Comparison of ENCODE assay signal across 1 cellular context in the genomic region with DNA sequence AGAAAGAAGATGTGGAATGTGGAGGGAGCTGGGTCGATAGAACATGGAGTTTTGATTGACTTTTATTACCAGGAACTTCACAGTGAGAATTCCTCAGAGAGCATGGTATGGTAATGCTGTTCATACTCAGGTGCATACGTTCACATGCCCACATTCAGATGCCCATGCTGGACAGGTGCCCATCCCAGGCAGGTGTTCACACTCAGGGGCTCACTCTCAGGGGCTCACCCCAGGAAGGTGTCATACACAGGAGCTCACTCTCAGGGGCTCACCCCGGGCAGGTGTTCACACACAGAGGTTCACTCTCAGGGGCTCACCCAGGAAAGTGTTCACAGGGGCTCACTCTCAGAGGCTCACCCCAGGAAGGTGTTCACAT.
A peak's percentile ranks its signal among the peaks of the same experiment; 100 is the strongest.
TF ChIP-seq lines count a peak whose summit lies in the region.

No MANE protein-coding gene starts in this region.

TF ChIP-seq in K562, 482 proteins besides CTCF, POLR2A, EP300 and RAD21 (continued from another document and continues in another):
- TF ChIP-seq HCFC1 (IDR thresholded peaks at IDR 0.05; ENCODE audit: low read depth, low read length) (no peak), ZNF212 (CRISPR knock-in tag; IDR thresholded peaks at IDR 0.05) (no peak), ZNF740 (CRISPR knock-in tag; IDR thresholded peaks at IDR 0.05) (no peak), ZNF740 (tag; IDR thresholded peaks at IDR 0.05) (0 out of 4 replicates have a peak, but pooled peaks of 1 of the 2 experiments have one; percentile 24), KHSRP (IDR thresholded peaks at IDR 0.05) (no peak), ZNF175 (CRISPR knock-in tag; IDR thresholded peaks at IDR 0.05; ENCODE audit: low read depth) (0 out of 2 replicates have a peak, but pooled peaks have one; percentile 6), RFX5 (IDR thresholded peaks at IDR 0.05; ENCODE audit: low read depth, low read length) (no peak), HES1 (IDR thresholded peaks at IDR 0.05; ENCODE audit: low read depth) (no peak), ZFP91 (CRISPR knock-in tag; IDR thresholded peaks at IDR 0.05) (no peak), JUNB (CRISPR knock-in tag; conservative IDR thresholded peaks at IDR 0.05) (no peak), CBFA2T2 (conservative IDR thresholded peaks at IDR 0.05) (no peak), ZNF280A (IDR thresholded peaks at IDR 0.05; ENCODE audit: low read depth, partially characterized antibody) (no peak), ZNF277 (CRISPR knock-in tag; IDR thresholded peaks at IDR 0.05; ENCODE audit: borderline replicate concordance) (no peak), ZNF668 (CRISPR knock-in tag; IDR thresholded peaks at IDR 0.05) (no peak), MCM2 (IDR thresholded peaks at IDR 0.05; ENCODE audit: low read depth) (no peak), ATF6 (CRISPR knock-in tag; IDR thresholded peaks at IDR 0.05) (no peak), TAF1 (IDR thresholded peaks at IDR 0.05; ENCODE audit: control insufficient read depth, extremely low read depth, insufficient read depth, low read length, severe bottlenecking) (no peak), SMARCE1 (IDR thresholded peaks at IDR 0.05) (no peak), FOXK1 (CRISPR knock-in tag; IDR thresholded peaks at IDR 0.05; ENCODE audit: borderline replicate concordance) (0 out of 2 replicates have a peak, but pooled peaks have one; percentile 56), SIRT6 (IDR thresholded peaks at IDR 0.05; ENCODE audit: low read depth, low read length) (no peak), MAX (CRISPR knock-in tag; IDR thresholded peaks at IDR 0.05) (no peak; the same call in 1 of the 2 replicates), NR0B1 (IDR thresholded peaks at IDR 0.05; ENCODE audit: partially characterized antibody) (no peak), ZNF75A (CRISPR knock-in tag; IDR thresholded peaks at IDR 0.05) (no peak), ZNF655 (CRISPR knock-in tag; IDR thresholded peaks at IDR 0.05) (no peak), KDM1A (IDR thresholded peaks at IDR 0.05) (no peak), NFRKB (IDR thresholded peaks at IDR 0.05; ENCODE audit: low read depth) (0 out of 2 replicates have a peak, but pooled peaks have one; percentile 77), TSC22D4 (tag; IDR thresholded peaks at IDR 0.05) (no peak), CREM (IDR thresholded peaks at IDR 0.05; ENCODE audit: low read depth) (no peak), MEF2D (tag; conservative IDR thresholded peaks at IDR 0.05; ENCODE audit: low read depth) (no peak), ZBTB12 (CRISPR knock-in tag; IDR thresholded peaks at IDR 0.05) (no peak), CBX2 (IDR thresholded peaks at IDR 0.05; ENCODE audit: insufficient read depth, low read length, poor library complexity, severe bottlenecking) (no peak), ELK1 (CRISPR knock-in tag; IDR thresholded peaks at IDR 0.05) (no peak), MLX (CRISPR knock-in tag; conservative IDR thresholded peaks at IDR 0.05) (no peak), TEAD1 (CRISPR knock-in tag; IDR thresholded peaks at IDR 0.05) (no peak), MAFK (IDR thresholded peaks at IDR 0.05; ENCODE audit: low read length) (no peak), ZFX (CRISPR knock-in tag; IDR thresholded peaks at IDR 0.05) (0 out of 2 replicates have a peak, but pooled peaks have one; percentile 38), POLR3A (IDR thresholded peaks at IDR 0.05; ENCODE audit: borderline replicate concordance, extremely low read depth, insufficient read depth, insufficient read length) (no peak), ZNF384 (IDR thresholded peaks at IDR 0.05; ENCODE audit: low read depth, low read length) (no peak), RHOXF2B (CRISPR knock-in tag; conservative IDR thresholded peaks at IDR 0.05) (no peak), FOXM1 (IDR thresholded peaks at IDR 0.05; ENCODE audit: low read depth) (no peak), FOXM1 (CRISPR knock-in tag; IDR thresholded peaks at IDR 0.05; ENCODE audit: low read depth) (no peak)
- TF ChIP-seq, protein P1, sequence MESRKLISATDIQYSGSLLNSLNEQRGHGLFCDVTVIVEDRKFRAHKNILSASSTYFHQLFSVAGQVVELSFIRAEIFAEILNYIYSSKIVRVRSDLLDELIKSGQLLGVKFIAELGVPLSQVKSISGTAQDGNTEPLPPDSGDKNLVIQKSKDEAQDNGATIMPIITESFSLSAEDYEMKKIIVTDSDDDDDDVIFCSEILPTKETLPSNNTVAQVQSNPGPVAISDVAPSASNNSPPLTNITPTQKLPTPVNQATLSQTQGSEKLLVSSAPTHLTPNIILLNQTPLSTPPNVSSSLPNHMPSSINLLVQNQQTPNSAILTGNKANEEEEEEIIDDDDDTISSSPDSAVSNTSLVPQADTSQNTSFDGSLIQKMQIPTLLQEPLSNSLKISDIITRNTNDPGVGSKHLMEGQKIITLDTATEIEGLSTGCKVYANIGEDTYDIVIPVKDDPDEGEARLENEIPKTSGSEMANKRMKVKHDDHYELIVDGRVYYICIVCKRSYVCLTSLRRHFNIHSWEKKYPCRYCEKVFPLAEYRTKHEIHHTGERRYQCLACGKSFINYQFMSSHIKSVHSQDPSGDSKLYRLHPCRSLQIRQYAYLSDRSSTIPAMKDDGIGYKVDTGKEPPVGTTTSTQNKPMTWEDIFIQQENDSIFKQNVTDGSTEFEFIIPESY (CRISPR knock-in tag; IDR thresholded peaks at IDR 0.05): 0 out of 2 replicates have a peak, but pooled peaks have one; percentile 29
- TF ChIP-seq, protein P2, sequence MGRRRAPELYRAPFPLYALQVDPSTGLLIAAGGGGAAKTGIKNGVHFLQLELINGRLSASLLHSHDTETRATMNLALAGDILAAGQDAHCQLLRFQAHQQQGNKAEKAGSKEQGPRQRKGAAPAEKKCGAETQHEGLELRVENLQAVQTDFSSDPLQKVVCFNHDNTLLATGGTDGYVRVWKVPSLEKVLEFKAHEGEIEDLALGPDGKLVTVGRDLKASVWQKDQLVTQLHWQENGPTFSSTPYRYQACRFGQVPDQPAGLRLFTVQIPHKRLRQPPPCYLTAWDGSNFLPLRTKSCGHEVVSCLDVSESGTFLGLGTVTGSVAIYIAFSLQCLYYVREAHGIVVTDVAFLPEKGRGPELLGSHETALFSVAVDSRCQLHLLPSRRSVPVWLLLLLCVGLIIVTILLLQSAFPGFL (CRISPR knock-in tag; IDR thresholded peaks at IDR 0.05): no peak
